2 cellular contexts compared by ENCODE assay signal in genomic region chr11:133999355-133999754, GRCh38.
TF ChIP-seq lines count a peak whose summit lies in the region.

No MANE protein-coding gene starts in this region.

TF ChIP-seq in HepG2, 621 proteins besides CTCF, POLR2A, EP300 and RAD21:
- TF ChIP-seq IRF9 (CRISPR knock-in tag; IDR thresholded peaks at IDR 0.05; ENCODE audit: borderline replicate concordance) (no peak), ZFP62 (CRISPR knock-in tag; IDR thresholded peaks at IDR 0.05) (no peak), MNT (IDR thresholded peaks at IDR 0.05) (no peak), FOXM1 (CRISPR knock-in tag; IDR thresholded peaks at IDR 0.05) (no peak), PHF8 (CRISPR knock-in tag; IDR thresholded peaks at IDR 0.05) (no peak), ZNF121 (CRISPR knock-in tag; IDR thresholded peaks at IDR 0.05) (no peak), ZNF691 (CRISPR knock-in tag; IDR thresholded peaks at IDR 0.05; ENCODE audit: borderline replicate concordance, low read depth) (no peak), ZNF142 (CRISPR knock-in tag; IDR thresholded peaks at IDR 0.05) (no peak)

TF ChIP-seq in K562, 482 proteins besides CTCF, POLR2A, EP300 and RAD21:
- TF ChIP-seq USF2 (CRISPR knock-in tag; IDR thresholded peaks at IDR 0.05) (peak; percentile 32; the same call in 1 of the 2 replicates), USF1 (CRISPR knock-in tag; IDR thresholded peaks at IDR 0.05) (peak; percentile 14; the same call in 1 of the 2 replicates), ZFX (CRISPR knock-in tag; IDR thresholded peaks at IDR 0.05) (no peak), ZBTB8A (IDR thresholded peaks at IDR 0.05; ENCODE audit: partially characterized antibody) (no peak)
